Comparison of ENCODE assay signal across 21 cellular contexts in the genomic region with DNA sequence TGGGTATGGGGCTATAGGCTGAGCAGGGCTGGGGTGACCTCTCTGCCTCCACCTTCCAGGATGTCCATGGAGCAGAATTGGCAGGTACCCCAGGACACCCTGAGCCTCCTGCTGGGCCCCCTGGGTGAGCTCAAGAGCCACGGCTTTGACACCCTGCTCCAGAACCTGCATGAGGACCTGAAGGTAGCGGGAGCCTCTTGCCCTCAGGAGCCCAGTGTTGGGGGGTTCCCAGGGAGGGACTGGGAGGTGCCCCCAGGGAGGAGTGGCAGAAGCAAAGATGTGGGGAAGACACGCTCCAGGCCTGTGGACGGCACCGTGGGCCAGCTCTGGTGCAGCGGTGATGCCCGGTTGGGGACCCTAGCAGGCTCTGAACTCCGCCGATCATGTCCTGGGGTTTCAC. TPM values are rescaled to one million over a fixed set of nuclear protein-coding genes. Genes with fewer than 3 reads are reported as not detected.
DNase-seq lines count a peak whose midpoint lies in the region; ATAC-seq, FAIRE-seq and TF ChIP-seq lines count a peak whose summit lies in the region.
"Had no signal": no experiment of that assay in that cellular context is flagged by ENCODE, and none has a peak within 500 bp of the region (broad histone marks: within the 10 kb centered on the region; RNA-seq: fewer than 3 reads in every experiment).

No MANE protein-coding gene starts in this region.

- H3K4me1 ChIP-seq in kidney (ENCODE audit: control insufficient read depth in 1 of 2, insufficient read depth in 1 of 2, low read depth in 1 of 2, low read length in 2 of 2) (peaks cover 15 to 51% of the 10 kb centered on the region in 2 donors), rectal smooth muscle tissue (ENCODE audit: control insufficient read depth, insufficient read depth, low read length) (peaks cover 11% of the 10 kb centered on the region)

- DNase-seq in CD14-positive monocyte (ENCODE audit: low spot score) (peak; percentile 44), RWPE1 (ENCODE audit: low spot score) (no peak), kidney (peak; percentile 64), NCI-H526 treated with DMSO at 0.1 percent for 48 hours (lab: John Stamatoyannopoulos, UW) (no peak), head of caudate nucleus (no peak)
- DNase-seq in effector CD4-positive, alpha-beta T cell = no peak
- DNase-seq: CD8-positive, alpha-beta memory T cell; DND-41; Karpas-422; NCI-H1105 treated with DMSO at 0.1 percent for 48 hours; NCI-H2107; NCI-H2227 treated with DMSO at 0.1 percent for 48 hours had no signal

- H3K4me3 ChIP-seq in kidney (ENCODE audit: low read length in 2 of 2) = no peak overlapping the region
- no peak overlapping the region for H3K4me3 ChIP-seq in rectal smooth muscle tissue (ENCODE audit: low read length)
- H3K4me3 ChIP-seq: BLaER1 had no signal

- no peak for FAIRE-seq in kidney (lab: Jason Lieb, UNC)
- FAIRE-seq: A204.1, G401.6, H1 had no signal

- H3K9me3 Mint-ChIP-seq in CD14-positive monocyte = no peaks in the 10 kb centered on the region
- H3K9me3 Mint-ChIP-seq: CD8-positive, alpha-beta memory T cell had no signal

- H3K9ac ChIP-seq in kidney (ENCODE audit: low read length in 2 of 2) (no peak overlapping the region), rectal smooth muscle tissue (ENCODE audit: low read length) (no peak overlapping the region)
- H3K9ac ChIP-seq: BLaER1 had no signal

- H3K36me3 ChIP-seq in kidney (ENCODE audit: control insufficient read depth in 1 of 2, insufficient read depth in 2 of 2, low read length in 2 of 2) (peaks cover 6 to 16% of the 10 kb centered on the region in 2 donors), rectal smooth muscle tissue (ENCODE audit: control insufficient read depth, insufficient read depth, low read length) (peaks cover 4% of the 10 kb centered on the region)

- peak overlapping the region in 2 of 7 donors; percentile 74 to 82 for H3K27ac Mint-ChIP-seq in CD14-positive monocyte
- H3K27ac Mint-ChIP-seq: CD8-positive, alpha-beta memory T cell had no signal

- peaks cover 89 to 96% of the 10 kb centered on the region in 2 donors for H3K36me3 Mint-ChIP-seq in CD14-positive monocyte
- H3K36me3 Mint-ChIP-seq: CD8-positive, alpha-beta memory T cell had no signal

- ATAC-seq in GM21825 (IDR thresholded peaks at IDR 0.05; ENCODE audit: unreplicated experiment) = no peak
- ATAC-seq: Panc1 had no signal

- CTCF ChIA-PET in RWPE1 (lab: Yijun Ruan, JAX) = interaction anchor here (0.6 to 1.3 kb wide), 3 partner anchors 26 to 161 kb away, joined by 4 read pairs; no protein-coding TSS in a partner anchor

- intact Hi-C loops in CD14-positive monocyte (cut with micrococcal nuclease) = no loop called here
- intact Hi-C loops in kidney (cut with DNase I) = no loop called here
- intact Hi-C loops in head of caudate nucleus (cut with DNase I) = no loop called here

- peaks cover 0 to 1% (median 0%) of the 10 kb centered on the region in 3 donors for H3K27me3 Mint-ChIP-seq in CD14-positive monocyte (ENCODE audit: low read depth in 3 of 3)

- H3K9me3 ChIP-seq in kidney (ENCODE audit: control insufficient read depth in 1 of 2, low read length in 2 of 2) = no peaks in the 10 kb centered on the region
- H3K9me3 ChIP-seq: BLaER1 had no signal

- H3K27me3 ChIP-seq in rectal smooth muscle tissue (ENCODE audit: control insufficient read depth, insufficient read depth, low read length) = no peaks in the 10 kb centered on the region
- H3K27me3 ChIP-seq: BLaER1 had no signal

- H3K27ac ChIP-seq in RWPE1 (peak overlapping the region; percentile 97), kidney (ENCODE audit: low read depth in 2 of 2, low read length in 2 of 2) (peak overlapping the region in 1 of 2 donors; percentile 79), rectal smooth muscle tissue (ENCODE audit: low read depth, low read length) (peak overlapping the region; percentile 8)
- H3K27ac ChIP-seq: BLaER1 had no signal

- TF ChIP-seq CTCF in CD14-positive monocyte (IDR thresholded peaks at IDR 0.05) = no peak
- TF ChIP-seq CTCF in RWPE1 (conservative IDR thresholded peaks at IDR 0.05; ENCODE audit: low read depth) = no peak
- no peak for TF ChIP-seq CTCF in kidney (IDR thresholded peaks at IDR 0.05; ENCODE audit: borderline replicate concordance, extremely low read depth, insufficient read depth)

- H3K4me3 Mint-ChIP-seq in CD14-positive monocyte = peak overlapping the region in 1 of 2 donors; percentile 47
- H3K4me3 Mint-ChIP-seq: CD8-positive, alpha-beta memory T cell had no signal

- peaks cover 30% of the 10 kb centered on the region for H3K4me1 Mint-ChIP-seq in CD14-positive monocyte
- H3K4me1 Mint-ChIP-seq: CD8-positive, alpha-beta memory T cell had no signal

- POLR2A ChIA-PET in RWPE1 (lab: Yijun Ruan, JAX; ENCODE audit: low non-redundant PET) = no interaction called here

RNA-seq across cellular contexts. Expression of gene TNFAIP2, which starts 8.3 kb away (rescaled TPM):
- 10 to 100 TPM; 41.5 to 50.8 TPM for polyA plus RNA-seq in CD14-positive monocyte
- total RNA-seq in kidney = 301 TPM
- polyA plus RNA-seq in kidney (ENCODE audit: insufficient read depth, low read depth, low replicate concordance) = 42.9 TPM
- polyA plus RNA-seq: CD8-positive, alpha-beta memory T cell had no signal

RNA-seq across cellular contexts. Expression of gene EXOC3L4, which starts 37.1 kb away (rescaled TPM):
- polyA plus RNA-seq in CD14-positive monocyte (not detected), kidney (ENCODE audit: insufficient read depth, low read depth, low replicate concordance) (15.6 TPM)
- total RNA-seq in kidney = 11.6 TPM
- total RNA-seq: CD8-positive, alpha-beta memory T cell had no signal
- polyA plus RNA-seq: CD8-positive, alpha-beta memory T cell had no signal

RNA-seq across cellular contexts. Expression of gene LBHD2, which starts 47.6 kb away (rescaled TPM):
- polyA plus RNA-seq in CD14-positive monocyte (not detected), kidney (ENCODE audit: insufficient read depth, low read depth, low replicate concordance) (0.82 TPM)
- not detected for total RNA-seq in kidney
- total RNA-seq: CD8-positive, alpha-beta memory T cell; H1; HT-29; Right ventricle myocardium superior had no signal
- polyA plus RNA-seq: CD8-positive, alpha-beta memory T cell; H1 had no signal

Comparison
In these comparisons a context has a peak if more than half of its experiments do, and no peak if none do; other contexts are left out.
1. DNase-seq: peak in CD14-positive monocyte (single experiment) and kidney (single experiment); none in RWPE1 (single experiment), effector CD4-positive, alpha-beta T cell (single experiment), NCI-H526 treated with DMSO at 0.1 percent for 48 hours (single experiment) and head of caudate nucleus (0 of 42).
2. RNA of gene EXOC3L4, which starts 37.1 kb away (polyA plus RNA-seq): 15.6 TPM in kidney (single experiment); not detected in CD14-positive monocyte; every median in the first group is over 10 times any median in the second.